ENCODE assay signal across 16 cellular contexts in the genomic region with DNA sequence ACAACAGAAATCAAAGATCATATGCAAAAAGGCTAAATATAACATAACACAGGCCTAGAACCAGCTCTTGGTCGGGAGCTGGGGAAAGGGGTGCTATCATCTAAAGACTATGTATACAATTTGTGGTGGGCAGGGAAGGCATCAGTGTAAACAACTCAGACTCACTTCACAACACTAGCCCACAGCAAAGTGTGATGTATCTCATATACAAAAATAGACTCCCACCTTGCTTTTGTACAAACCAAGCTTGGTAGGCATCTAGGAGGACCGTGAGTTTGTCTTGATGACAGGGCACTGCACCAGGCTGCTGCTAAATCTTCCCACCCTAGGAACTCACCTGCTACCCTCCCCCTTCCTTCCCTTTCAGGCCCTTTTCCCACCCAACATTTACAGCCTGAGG. TPM values are rescaled to one million over a fixed set of nuclear protein-coding genes. Genes with fewer than 3 reads are reported as not detected.
DNase-seq lines count a peak whose midpoint lies in the region; ATAC-seq, FAIRE-seq and TF ChIP-seq lines count a peak whose summit lies in the region.
"Had no signal": no experiment of that assay in that cellular context is flagged by ENCODE, and none has a peak within 500 bp of the region (broad histone marks: within the 10 kb centered on the region; RNA-seq: fewer than 3 reads in every experiment).

No MANE protein-coding gene starts in this region.

- H3K36me3 Mint-ChIP-seq in activated CD8-positive, alpha-beta memory T cell treated with anti-CD3 and anti-CD28 coated beads, Interleukin-2, amount 10 ng/mL, durations not matched to agents 7 days and 5 days, result peaks cover 24% of the 10 kb centered on the region
- peaks cover 0 to 14% (median 0%) of the 10 kb centered on the region in 5 donors for H3K36me3 Mint-ChIP-seq in naive thymus-derived CD4-positive, alpha-beta T cell
- H3K36me3 Mint-ChIP-seq: IgD-negative memory B cell had no signal

- H3K9ac ChIP-seq in Loucy (ENCODE audit: low read depth, low read length, poor library complexity, severe bottlenecking), result no peak overlapping the region
- H3K9ac ChIP-seq: BLaER1 had no signal

- H3K4me1 ChIP-seq in Loucy (ENCODE audit: insufficient read depth, low read length, poor library complexity, severe bottlenecking) (peaks cover 29% of the 10 kb centered on the region), small intestine (ENCODE audit: control insufficient read depth in 2 of 2, insufficient read depth in 1 of 2, low read depth in 1 of 2, low read length in 1 of 2) (no peaks in the 10 kb centered on the region)
- H3K4me1 ChIP-seq in naive thymus-derived CD4-positive, alpha-beta T cell (ENCODE audit: control insufficient read depth in 2 of 2, insufficient read depth in 2 of 2, low read length in 2 of 2), result peaks cover 4 to 19% of the 10 kb centered on the region in 2 donors
- H3K4me1 ChIP-seq: HAP-1 had no signal

- H3K79me2 ChIP-seq in Loucy (ENCODE audit: insufficient read depth, low read length), result no peaks in the 10 kb centered on the region

- 86 to 92% (median 90%) methylated on average over 2 of the region's 2 CpGs for WGBS in small intestine, 3 donors

- peak overlapping the region; percentile 17 for H3K27ac Mint-ChIP-seq in activated CD8-positive, alpha-beta memory T cell treated with anti-CD3 and anti-CD28 coated beads, Interleukin-2, amount 10 ng/mL, durations not matched to agents 7 days and 5 days
- H3K27ac Mint-ChIP-seq in naive thymus-derived CD4-positive, alpha-beta T cell, result peak overlapping the region in 4 of 9 donors; percentile 7 to 70 (median 16)
- H3K27ac Mint-ChIP-seq: IgD-negative memory B cell had no signal

- no peak for DNase-seq in activated CD8-positive, alpha-beta memory T cell treated with anti-CD3 and anti-CD28 coated beads, Interleukin-2, amount 10 ng/mL, durations not matched to agents 7 days and 5 days
- no peak for DNase-seq in activated CD8-positive, alpha-beta memory T cell treated with anti-CD3 and anti-CD28 coated beads, Interleukin-2, amount 50 U/mL, for 4 hours
- no peak for DNase-seq in naive thymus-derived CD4-positive, alpha-beta T cell
- DNase-seq in small intestine (no peak), Right ventricle myocardium inferior (ENCODE audit: missing footprints) (no peak)
- DNase-seq: 8988T, AML-193, Calu3, DMS 273 treated with DMSO at 0.1 percent for 48 hours, GOT3 had no signal

- TF ChIP-seq CTCF in Loucy (conservative IDR thresholded peaks at IDR 0.05; ENCODE audit: low read length), result no peak

- no peak overlapping the region for H3K4me3 ChIP-seq in Loucy (ENCODE audit: low read length, poor library complexity, severe bottlenecking)
- H3K4me3 ChIP-seq in naive thymus-derived CD4-positive, alpha-beta T cell (ENCODE audit: low read length), result no peak overlapping the region
- no peak overlapping the region for H3K4me3 ChIP-seq in small intestine (ENCODE audit: low read depth in 1 of 2, low read length in 2 of 2)
- H3K4me3 ChIP-seq: BLaER1, HAP-1 had no signal

- H3K36me3 ChIP-seq in Loucy (ENCODE audit: insufficient read depth, low read length) (no peaks in the 10 kb centered on the region), small intestine (ENCODE audit: control insufficient read depth in 2 of 2, insufficient read depth in 2 of 2, low read length in 2 of 2) (no peaks in the 10 kb centered on the region)
- H3K36me3 ChIP-seq in naive thymus-derived CD4-positive, alpha-beta T cell (ENCODE audit: control insufficient read depth in 2 of 3, insufficient read depth in 3 of 3, low read length in 3 of 3), result no peaks in the 10 kb centered on the region
- H3K36me3 ChIP-seq: BLaER1, HAP-1 had no signal

- no peaks in the 10 kb centered on the region for H3K27me3 Mint-ChIP-seq in activated CD8-positive, alpha-beta memory T cell treated with anti-CD3 and anti-CD28 coated beads, Interleukin-2, amount 10 ng/mL, durations not matched to agents 7 days and 5 days
- no peaks in the 10 kb centered on the region for H3K27me3 Mint-ChIP-seq in naive thymus-derived CD4-positive, alpha-beta T cell
- H3K27me3 Mint-ChIP-seq: IgD-negative memory B cell had no signal

- H3K27me3 ChIP-seq in Loucy (ENCODE audit: insufficient read depth, low read length, poor library complexity, severe bottlenecking), result no peaks in the 10 kb centered on the region
- no peaks in the 10 kb centered on the region for H3K27me3 ChIP-seq in naive thymus-derived CD4-positive, alpha-beta T cell (ENCODE audit: control insufficient read depth in 2 of 2, insufficient read depth in 2 of 2, low read length in 2 of 2)
- no peaks in the 10 kb centered on the region for H3K27me3 ChIP-seq in small intestine (ENCODE audit: control insufficient read depth in 2 of 2, insufficient read depth in 2 of 2, low read length in 2 of 2)
- H3K27me3 ChIP-seq: BLaER1 had no signal

- 0 out of 2 replicates have a peak overlapping the region, but pooled peaks have one; percentile 22 for H2AFZ ChIP-seq in Loucy (ENCODE audit: low read length)

- H3K4me2 ChIP-seq in Loucy (ENCODE audit: low read depth, low read length, poor library complexity, severe bottlenecking), result no peak overlapping the region

- H3K27ac ChIP-seq in naive thymus-derived CD4-positive, alpha-beta T cell (ENCODE audit: low read depth, low read length), result no peak overlapping the region
- no peak overlapping the region for H3K27ac ChIP-seq in small intestine (ENCODE audit: low read depth in 1 of 2, low read length in 1 of 2)
- H3K27ac ChIP-seq: BLaER1 had no signal

- no peaks in the 10 kb centered on the region for H3K9me3 Mint-ChIP-seq in activated CD8-positive, alpha-beta memory T cell treated with anti-CD3 and anti-CD28 coated beads, Interleukin-2, amount 10 ng/mL, durations not matched to agents 7 days and 5 days (ENCODE audit: low read depth)
- H3K9me3 Mint-ChIP-seq in naive thymus-derived CD4-positive, alpha-beta T cell, result peaks cover 0 to 2% (median 0%) of the 10 kb centered on the region in 11 donors
- H3K9me3 Mint-ChIP-seq: IgD-negative memory B cell had no signal

- ATAC-seq in activated CD8-positive, alpha-beta memory T cell treated with anti-CD3 and anti-CD28 coated beads, Interleukin-2, amount 10 ng/mL, durations not matched to agents 7 days and 5 days, result no peak
- ATAC-seq in naive thymus-derived CD4-positive, alpha-beta T cell, result peak; percentile 41
- ATAC-seq in Right ventricle myocardium inferior, result no peak
- ATAC-seq in HG03039 (IDR thresholded peaks at IDR 0.05; ENCODE audit: unreplicated experiment), result no peak

- FAIRE-seq in small intestine (lab: Jason Lieb, UNC), result no peak
- FAIRE-seq: GM18507 had no signal

- H3F3A ChIP-seq in Loucy (ENCODE audit: low read depth), result no peaks in the 10 kb centered on the region

- H3K9me3 ChIP-seq in Loucy (ENCODE audit: insufficient read depth, low read depth, low read length), result no peaks in the 10 kb centered on the region
- no peaks in the 10 kb centered on the region for H3K9me3 ChIP-seq in naive thymus-derived CD4-positive, alpha-beta T cell (ENCODE audit: control insufficient read depth in 2 of 3, low read length in 3 of 3)
- H3K9me3 ChIP-seq in small intestine (ENCODE audit: control insufficient read depth, low read depth), result no peaks in the 10 kb centered on the region
- H3K9me3 ChIP-seq: BLaER1, HAP-1 had no signal

- H3K4me3 Mint-ChIP-seq in activated CD8-positive, alpha-beta memory T cell treated with anti-CD3 and anti-CD28 coated beads, Interleukin-2, amount 10 ng/mL, durations not matched to agents 7 days and 5 days, result no peak overlapping the region
- no peak overlapping the region for H3K4me3 Mint-ChIP-seq in naive thymus-derived CD4-positive, alpha-beta T cell

- intact Hi-C loops in naive thymus-derived CD4-positive, alpha-beta T cell (cut with micrococcal nuclease), result no loop called here
- intact Hi-C loops in Right ventricle myocardium inferior (cut with DNase I), result no loop called here

- peaks cover 39% of the 10 kb centered on the region for H3K4me1 Mint-ChIP-seq in activated CD8-positive, alpha-beta memory T cell treated with anti-CD3 and anti-CD28 coated beads, Interleukin-2, amount 10 ng/mL, durations not matched to agents 7 days and 5 days
- H3K4me1 Mint-ChIP-seq in naive thymus-derived CD4-positive, alpha-beta T cell, result peaks cover 5 to 41% (median 14%) of the 10 kb centered on the region in 7 donors

- POLR2A ChIA-PET in naive thymus-derived CD4-positive, alpha-beta T cell (lab: Charles Lee), result no interaction called here

- CTCF ChIA-PET in activated CD8-positive, alpha-beta memory T cell treated with anti-CD3 and anti-CD28 coated beads, Interleukin-2, amount 10 ng/mL, durations not matched to agents 7 days and 5 days (lab: Charles Lee), result interaction anchor here (0.7 to 1.0 kb wide), 3 partner anchors 8 to 270 kb away, joined by 3 read pairs; no protein-coding TSS in a partner anchor
- CTCF ChIA-PET in naive thymus-derived CD4-positive, alpha-beta T cell (lab: Charles Lee), result no interaction called here

- no peaks in the 10 kb centered on the region for H4K20me1 ChIP-seq in Loucy (ENCODE audit: insufficient read depth, low read length, poor library complexity, severe bottlenecking)
- H4K20me1 ChIP-seq: BLaER1 had no signal

- no peaks in the 10 kb centered on the region for H3K9me2 ChIP-seq in Loucy (replicated peaks; ENCODE audit: low read depth, low read length)

RNA-seq across cellular contexts. Expression of gene CDC7, which starts 33.0 kb away (rescaled TPM):
- total RNA-seq in activated CD8-positive, alpha-beta memory T cell treated with anti-CD3 and anti-CD28 coated beads, Interleukin-2, amount 10 ng/mL, durations not matched to agents 7 days and 5 days, result 10 to 100 TPM; 39.5 to 39.7 TPM
- total RNA-seq in naive thymus-derived CD4-positive, alpha-beta T cell, result 10 to 100 TPM in 1 of 5 experiments, 1 to 10 TPM in 4; 5.3 to 17.9 (median 5.9) TPM
- polyA plus RNA-seq in naive thymus-derived CD4-positive, alpha-beta T cell, result 1 to 10 TPM; 3.6 to 4.4 TPM
- 1 to 10 TPM in 2 of 3 donors, under 1 TPM in 1; 0.27 to 6.0 (median 1.1) TPM for polyA plus RNA-seq in small intestine
- total RNA-seq in Right ventricle myocardium inferior, result 0.95 TPM
